Comparison of ENCODE assay signal across 17 cellular contexts in genomic region chr5:51384281-51384840, GRCh38. TPM values are rescaled to one million over a fixed set of nuclear protein-coding genes. Genes with fewer than 3 reads are reported as not detected.
DNase-seq lines count a peak whose midpoint lies in the region; ATAC-seq and TF ChIP-seq lines count a peak whose summit lies in the region.
"Had no signal": no experiment of that assay in that cellular context is flagged by ENCODE, and none has a peak within 500 bp of the region (broad histone marks: within the 10 kb centered on the region; RNA-seq: fewer than 3 reads in every experiment).

No MANE protein-coding gene starts in this region.

- no peak overlapping the region for H4K91ac ChIP-seq in mesenchymal stem cell (ENCODE audit: low read length)

- H3K27ac ChIP-seq in SK-N-SH (ENCODE audit: low read depth in 2 of 2, low read length in 1 of 2) (peak overlapping the region; percentile 88 to 100), SK-N-MC (no peak overlapping the region), mesenchymal stem cell (ENCODE audit: low read length, poor library complexity, severe bottlenecking) (no peak overlapping the region), urinary bladder (ENCODE audit: low read depth) (no peak overlapping the region)
- H3K27ac ChIP-seq: coronary artery, thoracic aorta had no signal

- no peak overlapping the region for H2AK5ac ChIP-seq in mesenchymal stem cell (ENCODE audit: low read length, severe bottlenecking)

- no peak overlapping the region for H2BK15ac ChIP-seq in mesenchymal stem cell (ENCODE audit: low read depth, poor library complexity, severe bottlenecking)

- no peaks in the 10 kb centered on the region for H4K20me1 ChIP-seq in SK-N-SH (ENCODE audit: insufficient read depth)

- H3K4ac ChIP-seq in mesenchymal stem cell (ENCODE audit: low read depth in 1 of 2, low read length in 2 of 2), result no peak overlapping the region

- H3K9ac ChIP-seq in SK-N-SH (peak overlapping the region; percentile 77), SK-N-MC (ENCODE audit: insufficient read length) (peak overlapping the region; percentile 78), mesenchymal stem cell (ENCODE audit: low read length) (no peak overlapping the region)

- no peak for ATAC-seq in SK-N-SH treated with all-trans-retinoic acid at 6 μM for 48 hours
- no peak for ATAC-seq in GM21737 (IDR thresholded peaks at IDR 0.05; ENCODE audit: unreplicated experiment)
- ATAC-seq: natural killer cell had no signal

- H3K36me3 ChIP-seq in SK-N-SH (replicated peaks in 1 of 2; ENCODE audit: control insufficient read depth in 1 of 2, insufficient read depth in 2 of 2, low read length in 1 of 2) (peaks cover 0 to 25% of the 10 kb centered on the region in 2 experiments), SK-N-MC (ENCODE audit: insufficient read depth, low read length) (no peaks in the 10 kb centered on the region), mesenchymal stem cell (ENCODE audit: control insufficient read depth in 1 of 2, insufficient read depth in 2 of 2, low read depth in 1 of 2, low read length in 2 of 2) (no peaks in the 10 kb centered on the region), urinary bladder (ENCODE audit: insufficient read depth) (no peaks in the 10 kb centered on the region)
- H3K36me3 ChIP-seq: thoracic aorta had no signal

- no peak overlapping the region for H3K18ac ChIP-seq in mesenchymal stem cell (ENCODE audit: low read depth in 1 of 2, low read length in 2 of 2)

- H2BK5ac ChIP-seq in mesenchymal stem cell (ENCODE audit: low read depth, low read length, poor library complexity, severe bottlenecking), result no peak overlapping the region

- no peaks in the 10 kb centered on the region for H3K9me3 ChIP-seq in SK-N-SH
- no peaks in the 10 kb centered on the region for H3K9me3 ChIP-seq in SK-N-MC (ENCODE audit: low read depth, low read length)
- H3K9me3 ChIP-seq in mesenchymal stem cell (ENCODE audit: control insufficient read depth, low read length), result no peaks in the 10 kb centered on the region
- H3K9me3 ChIP-seq: thoracic aorta had no signal

- POLR2A ChIA-PET in SK-N-SH (lab: Yijun Ruan, JAX), result interaction anchor here (0.8 to 15.0 kb wide), 16 partner anchors 9 to 607 kb away, joined by 3 to 437 read pairs (median 7); no protein-coding TSS in a partner anchor

- CTCF ChIA-PET in SK-N-SH (lab: Yijun Ruan, JAX), result interaction anchor here (0.6 to 14.4 kb wide), 15 partner anchors 9 to 1274 kb away, joined by 3 to 303 read pairs (median 3); no protein-coding TSS in a partner anchor

- no peak for TF ChIP-seq EP300 in SK-N-SH (IDR thresholded peaks at IDR 0.05; ENCODE audit: borderline replicate concordance in 1 of 2, low read depth in 1 of 2, low read length in 1 of 2)

- 9% methylated on average over 12 of the region's 12 CpGs for WGBS in SK-N-SH (ENCODE audit: low lambda C conversion rate)
- WGBS in mesenchymal stem cell, result 0% methylated on average over 6 of the region's 12 CpGs
- 20% methylated on average over 12 of the region's 12 CpGs for WGBS in urinary bladder

- peaks cover 93% of the 10 kb centered on the region for H3K79me2 ChIP-seq in SK-N-SH (ENCODE audit: insufficient read depth)

- no peak for TF ChIP-seq RAD21 in SK-N-SH (IDR thresholded peaks at IDR 0.05; ENCODE audit: low read length)

- H3K27me3 ChIP-seq in SK-N-SH (ENCODE audit: insufficient read depth) (no peaks in the 10 kb centered on the region), mesenchymal stem cell (ENCODE audit: control insufficient read depth in 1 of 2, insufficient read depth in 1 of 2, low read length in 2 of 2) (peaks cover 76 to 93% of the 10 kb centered on the region in 2 experiments)

- no peak overlapping the region for H3K23ac ChIP-seq in mesenchymal stem cell (ENCODE audit: low read length in 2 of 2)

- H4K8ac ChIP-seq in mesenchymal stem cell (ENCODE audit: low read length), result no peak overlapping the region

- peak; percentile 15 for DNase-seq in SK-N-SH
- DNase-seq in SK-N-MC (ENCODE audit: low read depth, low spot score), result no peak
- peak; percentile 50 for DNase-seq in mesenchymal stem cell
- no peak for DNase-seq in nucleus accumbens (lab: John Stamatoyannopoulos, UW)
- DNase-seq in middle frontal gyrus (ENCODE audit: extremely low spot score, low spot score), result no peak
- DNase-seq: activated B cell treated with CpG ODN at 0.5 μM for 24 hours, activated T-cell treated with anti-CD3 and anti-CD28 coated beads for 4 hours, left cardiac atrium, natural killer cell, NCI-H1694, NCI-H774, small intestine had no signal

- no peaks in the 10 kb centered on the region for H3K9me2 ChIP-seq in SK-N-SH

- peaks cover 0 to 13% of the 10 kb centered on the region in 2 experiments for H3K4me1 ChIP-seq in SK-N-SH (ENCODE audit: control insufficient read depth in 1 of 2, insufficient read depth in 2 of 2, low read depth in 1 of 2, low read length in 1 of 2)
- peaks cover 16% of the 10 kb centered on the region for H3K4me1 ChIP-seq in mesenchymal stem cell (ENCODE audit: control insufficient read depth, insufficient read depth, low read depth, low read length)
- no peaks in the 10 kb centered on the region for H3K4me1 ChIP-seq in urinary bladder (ENCODE audit: insufficient read depth)

- no peak overlapping the region for H2BK120ac ChIP-seq in mesenchymal stem cell (ENCODE audit: low read depth, low read length)

- no peak overlapping the region for H2BK12ac ChIP-seq in mesenchymal stem cell (ENCODE audit: low read length in 2 of 2)

- TF ChIP-seq CTCF in SK-N-SH (IDR thresholded peaks at IDR 0.05), result no peak

- peak overlapping the region; percentile 85 for H3K4me2 ChIP-seq in SK-N-SH
- H3K4me2 ChIP-seq in mesenchymal stem cell (ENCODE audit: low read length, poor library complexity, severe bottlenecking), result no peak overlapping the region

- H3K14ac ChIP-seq in mesenchymal stem cell (ENCODE audit: low read length in 2 of 2), result no peak overlapping the region

- H3K79me1 ChIP-seq in mesenchymal stem cell (replicated peaks; ENCODE audit: low read length, poor library complexity, severe bottlenecking), result no peaks in the 10 kb centered on the region

- peak overlapping the region; percentile 83 to 86 for H3K4me3 ChIP-seq in SK-N-SH (ENCODE audit: low read depth in 2 of 2, low read length in 1 of 2)
- peak overlapping the region; percentile 98 for H3K4me3 ChIP-seq in SK-N-MC
- no peak overlapping the region for H3K4me3 ChIP-seq in mesenchymal stem cell (ENCODE audit: insufficient read depth in 1 of 2, low read depth in 1 of 2, low read length in 2 of 2)
- H3K4me3 ChIP-seq in urinary bladder (ENCODE audit: low read depth, low read length), result peak overlapping the region; percentile 46
- H3K4me3 ChIP-seq: thoracic aorta had no signal

- H2AFZ ChIP-seq in SK-N-SH (ENCODE audit: low read depth) (peak overlapping the region; percentile 48; the same call in 1 of the 2 replicates), mesenchymal stem cell (ENCODE audit: low read depth, low read length) (no peak overlapping the region)

- peaks cover 10% of the 10 kb centered on the region for H3F3A ChIP-seq in SK-N-SH (replicated peaks; ENCODE audit: insufficient read depth)

TF ChIP-seq in SK-N-SH, 30 proteins besides CTCF, POLR2A, EP300 and RAD21:
- no peak for TF ChIP-seq YY1 (IDR thresholded peaks at IDR 0.05; ENCODE audit: low read depth)
- 0 out of 2 replicates have a peak, but pooled peaks have one; percentile 5 for TF ChIP-seq SIN3A (IDR thresholded peaks at IDR 0.05; ENCODE audit: borderline replicate concordance, low read depth, low read length)
TF ChIP-seq in SK-N-SH: peak in this region for 1.

TF ChIP-seq in SK-N-SH treated with all-trans-retinoic acid at 6 μM for 48 hours, 23 proteins besides CTCF, POLR2A, EP300 and RAD21 (continues in another document):
- TF ChIP-seq, protein P1, sequence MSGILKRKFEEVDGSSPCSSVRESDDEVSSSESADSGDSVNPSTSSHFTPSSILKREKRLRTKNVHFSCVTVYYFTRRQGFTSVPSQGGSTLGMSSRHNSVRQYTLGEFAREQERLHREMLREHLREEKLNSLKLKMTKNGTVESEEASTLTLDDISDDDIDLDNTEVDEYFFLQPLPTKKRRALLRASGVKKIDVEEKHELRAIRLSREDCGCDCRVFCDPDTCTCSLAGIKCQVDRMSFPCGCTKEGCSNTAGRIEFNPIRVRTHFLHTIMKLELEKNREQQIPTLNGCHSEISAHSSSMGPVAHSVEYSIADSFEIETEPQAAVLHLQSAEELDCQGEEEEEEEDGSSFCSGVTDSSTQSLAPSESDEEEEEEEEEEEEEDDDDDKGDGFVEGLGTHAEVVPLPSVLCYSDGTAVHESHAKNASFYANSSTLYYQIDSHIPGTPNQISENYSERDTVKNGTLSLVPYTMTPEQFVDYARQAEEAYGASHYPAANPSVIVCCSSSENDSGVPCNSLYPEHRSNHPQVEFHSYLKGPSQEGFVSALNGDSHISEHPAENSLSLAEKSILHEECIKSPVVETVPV (CRISPR knock-in tag; IDR thresholded peaks at IDR 0.05), result no peak
- TF ChIP-seq BACH2 (CRISPR knock-in tag; IDR thresholded peaks at IDR 0.05; ENCODE audit: borderline replicate concordance), result no peak
- TF ChIP-seq CREB5 (CRISPR knock-in tag; IDR thresholded peaks at IDR 0.05; ENCODE audit: low read depth), result no peak
- TF ChIP-seq ZFP3 (CRISPR knock-in tag; IDR thresholded peaks at IDR 0.05), result no peak
- no peak for TF ChIP-seq PPARA (CRISPR knock-in tag; IDR thresholded peaks at IDR 0.05; ENCODE audit: borderline replicate concordance)
- no peak for TF ChIP-seq CSDC2 (CRISPR knock-in tag; IDR thresholded peaks at IDR 0.05)
- no peak for TF ChIP-seq ESRRG (CRISPR knock-in tag; IDR thresholded peaks at IDR 0.05)
- no peak for TF ChIP-seq ZNF565 (CRISPR knock-in tag; conservative IDR thresholded peaks at IDR 0.05; ENCODE audit: low read depth)

RNA-seq across cellular contexts. Expression of gene ISL1, which starts 1.1 kb away (rescaled TPM):
- 15.2 and 15.5 TPM in 2 replicates for polyA plus RNA-seq in SK-N-SH (2012; rRNA removed)
- 14.6 and 20.2 TPM in 2 replicates for polyA plus RNA-seq in SK-N-SH (2012; cell fraction: cytosol; rRNA removed)
- 22.3 and 38.7 TPM in 2 replicates for polyA plus RNA-seq in SK-N-SH (2012; cell fraction: nucleus; rRNA removed)
- 5.6 TPM for polyA plus RNA-seq in mesenchymal stem cell (2013, experiment 1 of 2)
- 5.6 TPM for polyA plus RNA-seq in mesenchymal stem cell (2013, experiment 2 of 2)
- 7.9 TPM for total RNA-seq in urinary bladder
- 0.46 TPM for polyA plus RNA-seq in urinary bladder
- total RNA-seq: activated B cell treated with CpG ODN at 0.5 μM for 24 hours, left cardiac atrium, natural killer cell, thoracic aorta had no signal

Comparison
In these comparisons a context has a peak if more than half of its experiments do, and no peak if none do; other contexts are left out.
1. DNase-seq: peak in SK-N-SH (single experiment) and mesenchymal stem cell (single experiment); none in SK-N-MC (single experiment), nucleus accumbens (0 of 56) and middle frontal gyrus (single experiment).
2. H3K27ac ChIP-seq: peak in SK-N-SH (2 of 2); none in SK-N-MC (single experiment), mesenchymal stem cell (single experiment) and urinary bladder (single experiment).
3. H3K4me3 ChIP-seq: peak in SK-N-SH (2 of 2), SK-N-MC (single experiment) and urinary bladder (single experiment); none in mesenchymal stem cell (0 of 2).
4. RNA of gene ISL1, which starts 1.1 kb away (polyA plus RNA-seq): 14.6 to 38.7 TPM in SK-N-SH; 0.46 TPM in urinary bladder (single experiment); every median in the first group is over 10 times any median in the second.